Comparison of ENCODE assay signal across 8 cellular contexts in the genomic region with DNA sequence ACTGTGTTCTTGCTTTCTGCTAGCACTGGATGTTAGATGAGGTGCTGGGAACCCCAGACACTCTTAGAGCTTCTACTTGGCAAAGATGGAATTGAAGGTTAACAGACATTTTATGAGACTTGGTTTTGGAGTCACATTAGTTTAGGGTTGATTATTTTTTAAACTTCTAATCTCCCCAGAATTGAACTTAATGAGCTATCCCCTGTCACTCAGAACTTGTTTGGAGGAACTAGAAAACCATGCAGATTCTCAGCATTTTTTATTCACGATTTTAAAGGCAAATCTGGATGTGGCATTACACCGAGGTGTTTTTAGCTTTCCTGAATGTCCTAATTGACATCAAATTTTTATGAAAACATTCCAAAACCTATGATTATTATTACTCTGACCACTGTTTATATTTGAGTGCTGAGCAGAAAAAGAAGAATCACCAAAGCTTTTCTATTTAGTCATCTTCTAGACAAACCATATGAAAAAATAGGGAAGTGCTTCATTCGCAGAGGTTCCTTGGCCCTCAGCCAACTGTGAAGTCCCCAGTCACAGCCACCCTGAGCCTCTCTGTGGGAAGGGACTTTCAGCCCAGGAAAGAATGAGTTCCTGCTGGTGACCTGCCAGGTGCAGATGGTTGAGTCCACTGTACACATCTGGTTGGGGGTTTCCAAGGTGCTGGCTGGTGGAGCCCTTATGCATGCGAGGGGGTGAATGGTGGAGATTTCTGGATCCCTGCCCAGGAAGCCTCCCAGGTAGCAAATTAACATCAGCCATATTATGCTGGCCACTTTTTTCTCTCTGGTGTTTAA.
DNase-seq lines count a peak whose midpoint lies in the region; ATAC-seq, FAIRE-seq and TF ChIP-seq lines count a peak whose summit lies in the region.

No MANE protein-coding gene starts in this region.

- no peaks in the 10 kb centered on the region for H3K36me3 ChIP-seq in hepatocyte (replicated peaks; ENCODE audit: insufficient read depth, low read depth)

- no peaks in the 10 kb centered on the region for H4K20me1 ChIP-seq in hepatocyte (ENCODE audit: insufficient read depth, poor library complexity, severe bottlenecking)

- H2AFZ ChIP-seq in hepatocyte = no peak overlapping the region

- peak; percentile 77 for DNase-seq in DMS153 treated with DMSO at 0.1 percent for 48 hours (lab: John Stamatoyannopoulos, UW; ENCODE audit: unreplicated experiment)
- peak; percentile 96 for DNase-seq in NCI-H345 (lab: John Stamatoyannopoulos, UW)
- peak; percentile 53 for DNase-seq in hepatocyte (ENCODE audit: low spot score)
- no peak for DNase-seq in frontal cortex (ENCODE audit: low spot score in 2 of 2)
- DNase-seq in mesenteric fat pad (ENCODE audit: low spot score) = no peak
- no peak for DNase-seq in RKO (ENCODE audit: low spot score)

- 57% methylated on average over 4 of the region's 4 CpGs for WGBS in hepatocyte (ENCODE audit: low lambda C conversion rate, missing lambda C conversion rate)

- H3K27ac ChIP-seq in hepatocyte = no peak overlapping the region

- no peak overlapping the region for H3K4me2 ChIP-seq in hepatocyte

- no peaks in the 10 kb centered on the region for H3K9me3 ChIP-seq in hepatocyte (ENCODE audit: low read depth)

- H3K4me3 ChIP-seq in hepatocyte = no peak overlapping the region

- ATAC-seq in GM19043 (IDR thresholded peaks at IDR 0.05; ENCODE audit: low read depth, unreplicated experiment) = peak; percentile 93
- ATAC-seq in HG03060 (IDR thresholded peaks at IDR 0.05; ENCODE audit: low read depth, unreplicated experiment) = peak; percentile 91

- no peaks in the 10 kb centered on the region for H3K27me3 ChIP-seq in hepatocyte

- no peak for FAIRE-seq in frontal cortex (lab: Jason Lieb, UNC)

- H3K79me2 ChIP-seq in hepatocyte = no peaks in the 10 kb centered on the region

- H3K9me2 ChIP-seq in hepatocyte (replicated peaks; ENCODE audit: insufficient read depth) = no peaks in the 10 kb centered on the region

- H3K4me1 ChIP-seq in hepatocyte (ENCODE audit: insufficient read depth) = no peaks in the 10 kb centered on the region

- no peak for TF ChIP-seq CTCF in hepatocyte (IDR thresholded peaks at IDR 0.05; ENCODE audit: poor library complexity)

Comparison
In these comparisons a context has a peak if more than half of its experiments do, and no peak if none do; other contexts are left out.
1. DNase-seq: peak in DMS153 treated with DMSO at 0.1 percent for 48 hours (single experiment), NCI-H345 (single experiment) and hepatocyte (single experiment); none in frontal cortex (0 of 2), mesenteric fat pad (single experiment) and RKO (single experiment).